Comparison of ENCODE assay signal across 38 cellular contexts in the genomic region with DNA sequence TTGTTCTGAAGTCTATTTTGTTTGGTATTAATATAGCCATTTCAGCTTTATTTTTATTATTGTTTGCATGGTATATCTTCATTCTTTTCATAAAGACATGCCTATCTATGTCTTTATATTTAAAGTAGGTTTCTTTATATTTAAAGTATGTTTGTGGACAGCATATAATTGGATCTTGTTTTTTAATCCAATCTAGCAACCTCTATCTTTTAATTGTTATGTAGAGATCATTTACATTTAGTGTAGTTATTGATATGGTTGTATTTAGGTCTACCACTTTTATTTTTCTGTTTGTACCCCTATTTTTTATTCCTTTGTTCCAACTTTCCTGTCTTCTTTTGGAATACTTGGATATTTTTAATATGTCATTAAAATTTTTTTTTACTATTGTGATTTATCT. TPM values are rescaled to one million over a fixed set of nuclear protein-coding genes. Genes with fewer than 3 reads are reported as not detected.
"Had no signal": no experiment of that assay in that cellular context is flagged by ENCODE, and none has a peak within 500 bp of the region (broad histone marks: within the 10 kb centered on the region; RNA-seq: fewer than 3 reads in every experiment).

No MANE protein-coding gene starts in this region.

- H3K4me2 ChIP-seq: KMS-11 had no signal

- H3K9ac ChIP-seq: KMS-11 had no signal

- DNase-seq: Karpas-422, Kasumi-1, MG63, MM.1S, MV-4-11, NCI-H1048, NCI-H1092, NCI-H1092 treated with DMSO at 0.1 percent for 48 hours, NCI-H1105, NCI-H1105 treated with DMSO at 0.1 percent for 48 hours, NCI-H1417, NCI-H1417 treated with DMSO at 0.1 percent for 48 hours, NCI-H1436, NCI-H1436 treated with DMSO at 0.1 percent for 48 hours, NCI-H146, NCI-H1694, NCI-H1694 treated with DMSO at 0.1 percent for 48 hours, NCI-H187, NCI-H187 treated with DMSO at 0.1 percent for 48 hours, NCI-H1930, NCI-H2029, NCI-H2029 treated with DMSO at 0.1 percent for 48 hours, NCI-H2081, NCI-H2081 treated with DMSO at 0.1 percent for 48 hours, NCI-H2107, NCI-H2171, NCI-H2171 treated with DMSO at 0.1 percent for 48 hours, NCI-H2227 treated with DMSO at 0.1 percent for 48 hours, NCI-H226, NCI-H345, NCI-H446, NCI-H446 treated with DMSO at 0.1 percent for 48 hours, NCI-H510A had no signal

- H3K27ac ChIP-seq: KMS-11 had no signal

- H3K4me3 ChIP-seq: MG63 had no signal

- H3K36me3 ChIP-seq: MG63 had no signal

RNA-seq across cellular contexts. Expression of a gene that starts 13.8 kb away (rescaled TPM):
- total RNA-seq: LHCN-M2, M059J, MCF 10A, NCI-H460 had no signal
